In genomic region chr3:131728898-131729297, GRCh38 we compare ENCODE assay signal across 16 cellular contexts.
DNase-seq lines count a peak whose midpoint lies in the region; ATAC-seq and TF ChIP-seq lines count a peak whose summit lies in the region.
"Had no signal": no experiment of that assay in that cellular context is flagged by ENCODE, and none has a peak within 500 bp of the region (broad histone marks: within the 10 kb centered on the region; RNA-seq: fewer than 3 reads in every experiment).

No MANE protein-coding gene starts in this region.

- peaks cover 14% of the 10 kb centered on the region for H3K27me3 Mint-ChIP-seq in activated T-helper 17 cell treated with anti-CD3 and anti-CD28 coated beads, Interleukin-2, amount 50 U/mL, for 72 hours

- H3K4me3 ChIP-seq in KMS-11 (IDR thresholded peaks at IDR 0.05; ENCODE audit: insufficient read depth, low read depth, low read length): no peak overlapping the region
- H3K4me3 ChIP-seq in PC-3 (ENCODE audit: low read length): no peak overlapping the region
- H3K4me3 ChIP-seq: BLaER1, K562, lung had no signal

- ATAC-seq in PC-3: peak; percentile 71
- no peak for ATAC-seq in activated T-helper 17 cell treated with anti-CD3 and anti-CD28 coated beads, Interleukin-2, amount 50 U/mL, for 72 hours (replicated peaks)
- ATAC-seq: K562; right cardiac atrium; stimulated activated effector memory CD8-positive, alpha-beta T cell treated with anti-CD3 and anti-CD28 coated beads, Interleukin-12 subunit alpha, Interleukin-12 subunit beta, amount 100 ng/mL, for 72 hours had no signal

- no peaks in the 10 kb centered on the region for H3K27me3 ChIP-seq in KMS-11 (ENCODE audit: insufficient read depth, low read depth)
- H3K27me3 ChIP-seq in PC-3 (ENCODE audit: low read length): no peaks in the 10 kb centered on the region
- H3K27me3 ChIP-seq: BLaER1 had no signal

- CTCF ChIA-PET in PC-3 (lab: Charles Lee): no interaction called here

- no peaks in the 10 kb centered on the region for H3K4me1 Mint-ChIP-seq in activated T-helper 17 cell treated with anti-CD3 and anti-CD28 coated beads, Interleukin-2, amount 50 U/mL, for 72 hours
- H3K4me1 Mint-ChIP-seq: stimulated activated effector memory CD8-positive, alpha-beta T cell treated with anti-CD3 and anti-CD28 coated beads, Interleukin-12 subunit alpha, Interleukin-12 subunit beta, amount 100 ng/mL, for 72 hours had no signal

- H3K9ac ChIP-seq in KMS-11: no peak overlapping the region
- no peak overlapping the region for H3K9ac ChIP-seq in PC-3 (ENCODE audit: low read length)
- H3K9ac ChIP-seq: BLaER1 had no signal

- no peaks in the 10 kb centered on the region for H4K20me1 ChIP-seq in KMS-11 (ENCODE audit: insufficient read depth)
- H4K20me1 ChIP-seq in PC-3 (ENCODE audit: low read length): no peaks in the 10 kb centered on the region
- H4K20me1 ChIP-seq: BLaER1 had no signal

- TF ChIP-seq CTCF in KMS-11 (conservative IDR thresholded peaks at IDR 0.05; ENCODE audit: low read depth, low read length): no peak
- TF ChIP-seq CTCF in PC-3 (conservative IDR thresholded peaks at IDR 0.05; ENCODE audit: low read depth, low read length): no peak

- intact Hi-C loops in PC-3 (cut with micrococcal nuclease): no loop called here

- H3F3A ChIP-seq in PC-3 (ENCODE audit: low read length, unreplicated experiment): peaks cover 5% of the 10 kb centered on the region

- H3K36me3 ChIP-seq in KMS-11 (ENCODE audit: insufficient read depth) (no peaks in the 10 kb centered on the region), PC-3 (ENCODE audit: low read depth, low read length) (no peaks in the 10 kb centered on the region)
- H3K36me3 ChIP-seq: BLaER1 had no signal

- POLR2A ChIA-PET in PC-3 (lab: Charles Lee; ENCODE audit: unreplicated experiment): no interaction called here

- H3K9me2 ChIP-seq in PC-3 (replicated peaks; ENCODE audit: low read length): no peaks in the 10 kb centered on the region

- no peak overlapping the region for H3K27ac ChIP-seq in KMS-11
- peak overlapping the region; percentile 53 for H3K27ac ChIP-seq in PC-3 (ENCODE audit: low read length)
- H3K27ac ChIP-seq: BLaER1, RWPE1 had no signal

- no peaks in the 10 kb centered on the region for H3K9me3 ChIP-seq in PC-3 (ENCODE audit: low read length)
- H3K9me3 ChIP-seq: BLaER1 had no signal

- H3K4me2 ChIP-seq in KMS-11 (peak overlapping the region; percentile 3; the same call in 1 of the 2 replicates), PC-3 (ENCODE audit: low read length) (peak overlapping the region; percentile 30; the same call in 1 of the 2 replicates)
- H3K4me2 ChIP-seq: BLaER1 had no signal

- H3K27ac Mint-ChIP-seq in activated T-helper 17 cell treated with anti-CD3 and anti-CD28 coated beads, Interleukin-2, amount 50 U/mL, for 72 hours: no peak overlapping the region
- H3K27ac Mint-ChIP-seq: stimulated activated effector memory CD8-positive, alpha-beta T cell treated with anti-CD3 and anti-CD28 coated beads, Interleukin-12 subunit alpha, Interleukin-12 subunit beta, amount 100 ng/mL, for 72 hours had no signal

- no TSS peak for BruUV-seq in PC-3 (replicated peaks; lab: Mats Ljungman, UMichigan)

- H3K4me3 Mint-ChIP-seq in activated T-helper 17 cell treated with anti-CD3 and anti-CD28 coated beads, Interleukin-2, amount 50 U/mL, for 72 hours: no peak overlapping the region
- H3K4me3 Mint-ChIP-seq: stimulated activated effector memory CD8-positive, alpha-beta T cell treated with anti-CD3 and anti-CD28 coated beads, Interleukin-12 subunit alpha, Interleukin-12 subunit beta, amount 100 ng/mL, for 72 hours had no signal

- H3K36me3 Mint-ChIP-seq in activated T-helper 17 cell treated with anti-CD3 and anti-CD28 coated beads, Interleukin-2, amount 50 U/mL, for 72 hours (ENCODE audit: low read depth): no peaks in the 10 kb centered on the region
- H3K36me3 Mint-ChIP-seq: stimulated activated effector memory CD8-positive, alpha-beta T cell treated with anti-CD3 and anti-CD28 coated beads, Interleukin-12 subunit alpha, Interleukin-12 subunit beta, amount 100 ng/mL, for 72 hours had no signal

- DNase-seq in EH (ENCODE audit: low read depth) (peak; percentile 33), PC-3 (peak; percentile 66), islet precursor cell (peak; percentile 91), NCI-H2171 treated with DMSO at 0.1 percent for 48 hours (lab: John Stamatoyannopoulos, UW) (no peak), Ammon's horn (ENCODE audit: low spot score) (no peak)
- DNase-seq: activated CD4-positive, alpha-beta T cell treated with anti-CD3 and anti-CD28 coated beads for 48 hours; NCI-H2227 treated with DMSO at 0.1 percent for 48 hours; nucleus accumbens; right cardiac atrium had no signal

- H3K9me3 Mint-ChIP-seq in activated T-helper 17 cell treated with anti-CD3 and anti-CD28 coated beads, Interleukin-2, amount 50 U/mL, for 72 hours: no peaks in the 10 kb centered on the region
- H3K9me3 Mint-ChIP-seq: stimulated activated effector memory CD8-positive, alpha-beta T cell treated with anti-CD3 and anti-CD28 coated beads, Interleukin-12 subunit alpha, Interleukin-12 subunit beta, amount 100 ng/mL, for 72 hours had no signal

- H2AFZ ChIP-seq in KMS-11 (ENCODE audit: low read depth) (no peak overlapping the region), PC-3 (ENCODE audit: low read length) (no peak overlapping the region)

- H3K4me1 ChIP-seq in KMS-11 (ENCODE audit: low read depth, poor library complexity, severe bottlenecking) (peaks cover 46% of the 10 kb centered on the region), PC-3 (ENCODE audit: insufficient read depth, low read length) (peaks cover 13% of the 10 kb centered on the region)

- H3K79me2 ChIP-seq in KMS-11 (ENCODE audit: insufficient read depth, low read depth) (no peaks in the 10 kb centered on the region), PC-3 (ENCODE audit: low read length) (no peaks in the 10 kb centered on the region)

Comparison
In these comparisons a context has a peak if more than half of its experiments do, and no peak if none do; other contexts are left out.
1. DNase-seq: peak in EH (single experiment), PC-3 (single experiment) and islet precursor cell (single experiment); none in NCI-H2171 treated with DMSO at 0.1 percent for 48 hours (single experiment) and Ammon's horn (single experiment).